8 cellular contexts compared by ENCODE assay signal in the genomic region with DNA sequence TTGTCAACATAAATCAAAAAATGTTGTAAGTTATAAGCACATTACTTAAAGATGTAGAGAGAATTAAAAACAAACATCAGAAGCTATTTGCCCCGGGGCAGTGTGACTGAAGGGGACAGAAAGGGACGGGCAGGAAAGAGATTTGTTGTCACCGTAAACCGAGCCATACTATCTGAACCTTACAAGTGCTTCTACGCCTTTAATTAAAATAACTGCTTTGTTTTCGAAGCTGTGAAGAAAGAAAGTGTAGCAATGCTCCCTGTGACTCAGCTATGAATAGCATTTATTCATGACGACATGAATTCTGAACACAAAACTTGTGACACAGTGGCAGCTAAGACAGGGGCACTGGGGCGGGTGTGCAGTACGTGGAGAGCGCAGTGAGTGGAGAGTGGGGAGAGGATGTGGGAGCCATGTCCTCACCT. TPM values are rescaled to one million over a fixed set of nuclear protein-coding genes. Genes with fewer than 3 reads are reported as not detected.
DNase-seq lines count a peak whose midpoint lies in the region; ATAC-seq, FAIRE-seq and TF ChIP-seq lines count a peak whose summit lies in the region.

No MANE protein-coding gene starts in this region.

- FAIRE-seq in keratinocyte (lab: Jason Lieb, UNC), result no peak

- H3K9me1 ChIP-seq in keratinocyte (ENCODE audit: control insufficient read depth, extremely low read depth, insufficient read depth, low read length), result no peaks in the 10 kb centered on the region

- H3K27ac ChIP-seq in caudate nucleus (ENCODE audit: low read depth, low read length), result peak overlapping the region; percentile 75
- H3K27ac ChIP-seq in keratinocyte (ENCODE audit: control insufficient read depth, insufficient read depth, low read length), result peak overlapping the region; percentile 37
- H3K27ac ChIP-seq in upper lobe of left lung, result peak overlapping the region in 3 of 4 donors; percentile 6 to 60 (median 9)
- H3K27ac ChIP-seq in vagina, result no peak overlapping the region

- H3K79me2 ChIP-seq in keratinocyte (ENCODE audit: control insufficient read depth, insufficient read depth, low read length), result peaks cover 39% of the 10 kb centered on the region

- ATAC-seq in upper lobe of left lung (ENCODE audit: low FRiP score in 2 of 2) (no peak), HG03135 (IDR thresholded peaks at IDR 0.05; ENCODE audit: unreplicated experiment) (no peak)

- peak overlapping the region; percentile 4 for H3K4me2 ChIP-seq in keratinocyte (ENCODE audit: control insufficient read depth, extremely low read depth, insufficient read depth, low read depth, low read length)

- H3K9ac ChIP-seq in keratinocyte (ENCODE audit: control insufficient read depth, extremely low read depth, insufficient read depth, low read length), result no peak overlapping the region

- H3K4me1 ChIP-seq in keratinocyte (ENCODE audit: control insufficient read depth, extremely low read depth, insufficient read depth, low read length) (peaks cover 7% of the 10 kb centered on the region), upper lobe of left lung (peaks cover 0 to 17% (median 11%) of the 10 kb centered on the region in 4 donors), vagina (peaks cover 12% of the 10 kb centered on the region)

- peak overlapping the region; percentile 55 for H3K27ac Mint-ChIP-seq in activated T-cell treated with anti-CD3 and anti-CD28 coated beads, Interleukin-2, amount 50 U/mL, for 24 hours

- H3K4me3 ChIP-seq in keratinocyte (ENCODE audit: control insufficient read depth in 2 of 3, extremely low read depth in 1 of 3, insufficient read depth in 2 of 3, low read depth in 1 of 3, low read length in 3 of 3) (peak overlapping the region in 1 of 3 experiments; percentile 42), upper lobe of left lung (no peak overlapping the region), vagina (no peak overlapping the region)

- H3K36me3 ChIP-seq in keratinocyte (ENCODE audit: control insufficient read depth in 2 of 2, extremely low read depth in 1 of 2, insufficient read depth in 2 of 2, low read length in 2 of 2), result peaks cover 9 to 11% of the 10 kb centered on the region in 2 experiments
- H3K36me3 ChIP-seq in upper lobe of left lung, result peaks cover 5 to 52% (median 36%) of the 10 kb centered on the region in 4 donors
- H3K36me3 ChIP-seq in vagina, result peaks cover 0 to 10% of the 10 kb centered on the region in 2 donors

- H3K36me3 Mint-ChIP-seq in activated T-cell treated with anti-CD3 and anti-CD28 coated beads, Interleukin-2, amount 50 U/mL, for 24 hours (ENCODE audit: low read depth), result peaks cover 77% of the 10 kb centered on the region

- no peaks in the 10 kb centered on the region for H3K27me3 Mint-ChIP-seq in activated T-cell treated with anti-CD3 and anti-CD28 coated beads, Interleukin-2, amount 50 U/mL, for 24 hours

- peaks cover 22% of the 10 kb centered on the region for H4K20me1 ChIP-seq in keratinocyte (ENCODE audit: control insufficient read depth, extremely low read depth, insufficient read depth, low read length)

- no peak for TF ChIP-seq EP300 in upper lobe of left lung (IDR thresholded peaks at IDR 0.05)

- no peak for TF ChIP-seq POLR2A in upper lobe of left lung (IDR thresholded peaks at IDR 0.05)
- no peak for TF ChIP-seq POLR2A in vagina (IDR thresholded peaks at IDR 0.05)

- H3K27me3 ChIP-seq in keratinocyte (ENCODE audit: control insufficient read depth, extremely low read depth, insufficient read depth, low read length) (no peaks in the 10 kb centered on the region), upper lobe of left lung (no peaks in the 10 kb centered on the region), vagina (no peaks in the 10 kb centered on the region)

- H3K4me3 Mint-ChIP-seq in activated T-cell treated with anti-CD3 and anti-CD28 coated beads, Interleukin-2, amount 50 U/mL, for 24 hours, result no peak overlapping the region

- H2AFZ ChIP-seq in keratinocyte (ENCODE audit: control insufficient read depth, low read length), result no peak overlapping the region

- DNase-seq in activated T-cell treated with anti-CD3 and anti-CD28 coated beads, Interleukin-2, amount 50 U/mL, for 24 hours, result no peak
- no peak for DNase-seq in activated T-cell treated with anti-CD3 and anti-CD28 coated beads, Interleukin-2, amount 50 U/mL, for 48 hours
- DNase-seq in caudate nucleus (lab: John Stamatoyannopoulos, UW) (peak in 43 of 61 donors; percentile 5 to 88 (median 42)), keratinocyte (ENCODE audit: low read depth, low spot score) (no peak), upper lobe of left lung (no peak), vagina (ENCODE audit: extremely low spot score in 2 of 2) (no peak), DMS53 (lab: John Stamatoyannopoulos, UW) (no peak)

- H3K9me3 ChIP-seq in keratinocyte (ENCODE audit: control insufficient read depth, low read depth, low read length) (no peaks in the 10 kb centered on the region), upper lobe of left lung (no peaks in the 10 kb centered on the region), vagina (no peaks in the 10 kb centered on the region)

- intact Hi-C loops in vagina (cut with DNase I), result loop anchor here (5.0 kb wide), 1 partner anchor 71 kb away; no protein-coding TSS in a partner anchor

- peaks cover 10% of the 10 kb centered on the region for H3K4me1 Mint-ChIP-seq in activated T-cell treated with anti-CD3 and anti-CD28 coated beads, Interleukin-2, amount 50 U/mL, for 24 hours (ENCODE audit: low read depth)

- no peak for TF ChIP-seq CTCF in keratinocyte (optimal IDR thresholded peaks at IDR 0.05 in 1 of 3, IDR thresholded peaks at IDR 0.05 in 1 of 3, conservative IDR thresholded peaks at IDR 0.05 in 1 of 3; ENCODE audit: extremely low read depth in 1 of 3, insufficient read depth in 2 of 3, low read length in 3 of 3)
- TF ChIP-seq CTCF in upper lobe of left lung (IDR thresholded peaks at IDR 0.05), result no peak
- TF ChIP-seq CTCF in vagina (IDR thresholded peaks at IDR 0.05), result no peak

- no peaks in the 10 kb centered on the region for H3K9me3 Mint-ChIP-seq in activated T-cell treated with anti-CD3 and anti-CD28 coated beads, Interleukin-2, amount 50 U/mL, for 24 hours

- dilution Hi-C loops in keratinocyte (cut with MboI; ENCODE audit: extremely low pct_ligation_motif_present, low sequenced_read_pairs), result no loop called here

- WGBS in upper lobe of left lung, 2 donors, result 60 to 61% methylated on average over 10 of the region's 10 CpGs

RNA-seq across cellular contexts. Expression of gene ZNF787, which starts 30.0 kb away (rescaled TPM):
- 4.0 to 10.7 TPM (median 5.6 TPM) in 3 replicates for polyA plus RNA-seq in keratinocyte
- polyA plus RNA-seq in keratinocyte (2011; ENCODE audit: low read depth), result 2.9 TPM
- polyA plus RNA-seq in keratinocyte (2011; cell fraction: cytosol; rRNA removed), result 3.7 and 13.4 TPM in 2 replicates
- polyA plus RNA-seq in keratinocyte (2011; cell fraction: nucleus; rRNA removed), result 4.3 and 8.7 TPM in 2 replicates
- 5.8 and 21.8 TPM in 2 replicates for polyA plus RNA-seq in keratinocyte (2012; ENCODE audit: low replicate concordance)
- 2.9 to 6.1 TPM (median 4.0 TPM) in 3 replicates for polyA minus RNA-seq in keratinocyte
- 37.2 TPM for polyA minus RNA-seq in keratinocyte (2011; cell fraction: cytosol; rRNA and poly(A)+ RNA removed)
- polyA minus RNA-seq in keratinocyte (2011; cell fraction: nucleus; rRNA and poly(A)+ RNA removed), result 5.2 and 8.5 TPM in 2 replicates
- total RNA-seq in upper lobe of left lung, result 10 to 100 TPM; 20.5 to 45.4 (median 35.8) TPM
- total RNA-seq in vagina, result 13.5 TPM

RNA-seq across cellular contexts. Expression of gene ZNF444, which starts 50.0 kb away (rescaled TPM):
- polyA plus RNA-seq in keratinocyte, result 7.4 to 10.8 TPM (median 9.1 TPM) in 3 replicates
- 1.4 TPM for polyA plus RNA-seq in keratinocyte (2011; ENCODE audit: low read depth)
- polyA plus RNA-seq in keratinocyte (2011; cell fraction: cytosol; rRNA removed), result 4.0 and 11.5 TPM in 2 replicates
- polyA plus RNA-seq in keratinocyte (2011; cell fraction: nucleus; rRNA removed), result 11.9 and 15.7 TPM in 2 replicates
- polyA plus RNA-seq in keratinocyte (2012; ENCODE audit: low replicate concordance), result 6.4 and 12.7 TPM in 2 replicates
- polyA minus RNA-seq in keratinocyte, result 4.5 to 8.2 TPM (median 4.8 TPM) in 3 replicates
- polyA minus RNA-seq in keratinocyte (2011; cell fraction: cytosol; rRNA and poly(A)+ RNA removed), result 14.0 TPM
- 4.7 and 6.6 TPM in 2 replicates for polyA minus RNA-seq in keratinocyte (2011; cell fraction: nucleus; rRNA and poly(A)+ RNA removed)
- total RNA-seq in upper lobe of left lung, result 100 to 1,000 TPM in 2 of 6 donors, 10 to 100 TPM in 4; 29.2 to 131 (median 61.3) TPM
- 28.7 TPM for total RNA-seq in vagina

Comparison
In these comparisons a context has a peak if more than half of its experiments do, and no peak if none do; other contexts are left out.
1. DNase-seq: peak in caudate nucleus (43 of 61); none in activated T-cell treated with anti-CD3 and anti-CD28 coated beads, Interleukin-2, amount 50 U/mL, for 24 hours (single experiment), activated T-cell treated with anti-CD3 and anti-CD28 coated beads, Interleukin-2, amount 50 U/mL, for 48 hours (0 of 2), keratinocyte (single experiment), upper lobe of left lung (0 of 2), vagina (0 of 2) and DMS53 (single experiment).